In genomic region chr14:101623685-101624444, GRCh38 we compare ENCODE assay signal across 18 cellular contexts.
DNase-seq lines count a peak whose midpoint lies in the region; ATAC-seq and TF ChIP-seq lines count a peak whose summit lies in the region.
"Had no signal": no experiment of that assay in that cellular context is flagged by ENCODE, and none has a peak within 500 bp of the region (broad histone marks: within the 10 kb centered on the region; RNA-seq: fewer than 3 reads in every experiment).

No MANE protein-coding gene starts in this region.

- no peaks in the 10 kb centered on the region for H3K36me3 ChIP-seq in HUES6 (ENCODE audit: control insufficient read depth, insufficient read depth, low read length)
- H3K36me3 ChIP-seq: BLaER1 had no signal

- no peak for ATAC-seq in HG03108 (IDR thresholded peaks at IDR 0.05; ENCODE audit: unreplicated experiment)
- ATAC-seq: HCT116 had no signal

- peaks cover 19% of the 10 kb centered on the region for H3K4me1 ChIP-seq in HUES6 (ENCODE audit: control insufficient read depth, insufficient read depth, low read length)

- TF ChIP-seq POLR2A in erythroblast (IDR thresholded peaks at IDR 0.05; ENCODE audit: low read length), result no peak

- intact Hi-C loops in posterior vena cava (cut with DNase I), result no loop called here

- H3K9me3 ChIP-seq in HUES6 (ENCODE audit: control insufficient read depth, insufficient read depth, low read depth, low read length), result no peaks in the 10 kb centered on the region
- H3K9me3 ChIP-seq: BLaER1 had no signal

- no peak overlapping the region for H3K27ac ChIP-seq in HUES6 (ENCODE audit: low read depth, low read length)
- H3K27ac ChIP-seq: BLaER1, SK-N-MC had no signal

- DNase-seq in ecto neural progenitor cell (ENCODE audit: low spot score) (peak; percentile 54), mesenteric fat pad (ENCODE audit: low spot score) (peak; percentile 71), posterior vena cava (ENCODE audit: low spot score) (peak; percentile 70), erythroblast (lab: John Stamatoyannopoulos, UW) (no peak), UCSD-AML1 (lab: John Stamatoyannopoulos, UW; ENCODE audit: unreplicated experiment) (no peak)
- DNase-seq in activated T-cell treated with anti-CD3 and anti-CD28 coated beads, Interleukin-2, amount 50 U/mL, for 48 hours, result no peak
- DNase-seq: DMS153, EL, NCI-H1048, NCI-H1694, NCI-H2107, NCI-H526 treated with DMSO at 0.1 percent for 48 hours, OCI-M1 had no signal

- H3K27me3 ChIP-seq in HUES6 (ENCODE audit: control insufficient read depth, insufficient read depth, low read length), result peaks cover 3% of the 10 kb centered on the region

- peak overlapping the region; percentile 10 for H3K9ac ChIP-seq in HUES6 (ENCODE audit: low read length)
- H3K9ac ChIP-seq: BLaER1 had no signal

- no peak overlapping the region for H3K4me3 ChIP-seq in HUES6 (ENCODE audit: low read depth, low read length)
- H3K4me3 ChIP-seq: BLaER1, SK-N-MC had no signal

Comparison
In these comparisons a context has a peak if more than half of its experiments do, and no peak if none do; other contexts are left out.
1. DNase-seq: peak in ecto neural progenitor cell (single experiment), mesenteric fat pad (single experiment) and posterior vena cava (single experiment); none in activated T-cell treated with anti-CD3 and anti-CD28 coated beads, Interleukin-2, amount 50 U/mL, for 48 hours (0 of 2), erythroblast (0 of 2) and UCSD-AML1 (single experiment).